Comparison of ENCODE assay signal across 1 cellular context in the genomic region with DNA sequence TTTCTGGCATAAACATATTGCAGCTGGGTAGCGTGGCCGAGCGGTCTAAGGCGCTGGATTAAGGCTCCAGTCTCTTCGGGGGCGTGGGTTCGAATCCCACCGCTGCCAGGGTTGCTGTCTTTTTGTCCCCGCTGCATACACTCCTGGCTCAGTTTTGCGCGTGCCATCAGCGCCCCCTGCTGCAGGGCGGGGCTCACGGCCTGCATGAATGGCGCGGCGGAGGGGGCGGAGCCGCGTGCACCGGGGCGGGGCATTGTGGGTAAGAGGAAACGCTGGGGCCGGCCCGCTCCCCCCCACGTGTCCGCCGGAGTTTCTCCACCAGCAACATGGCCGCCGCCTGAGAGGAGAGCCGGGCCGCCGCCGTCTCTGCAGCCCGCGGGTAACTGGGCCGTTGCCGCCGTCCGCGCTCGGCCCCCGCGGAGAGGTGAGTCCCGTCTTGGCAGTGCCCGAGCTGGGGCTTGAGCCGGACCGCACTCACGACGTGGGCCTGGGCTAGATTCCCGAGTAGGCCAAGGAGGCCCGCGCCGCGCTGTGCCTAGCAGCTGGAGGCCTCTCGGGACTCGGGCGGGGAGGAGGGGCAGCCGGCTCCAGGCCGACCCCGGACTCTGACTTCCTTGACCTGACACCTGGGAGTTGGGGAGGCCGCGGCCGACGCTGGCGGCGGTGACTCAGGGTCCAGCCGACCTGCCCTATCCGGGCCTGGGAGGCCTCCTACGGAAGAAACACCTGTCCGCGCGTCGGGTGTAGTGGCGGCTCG.
TF ChIP-seq lines count a peak whose summit lies in the region.

A gene with protein sequence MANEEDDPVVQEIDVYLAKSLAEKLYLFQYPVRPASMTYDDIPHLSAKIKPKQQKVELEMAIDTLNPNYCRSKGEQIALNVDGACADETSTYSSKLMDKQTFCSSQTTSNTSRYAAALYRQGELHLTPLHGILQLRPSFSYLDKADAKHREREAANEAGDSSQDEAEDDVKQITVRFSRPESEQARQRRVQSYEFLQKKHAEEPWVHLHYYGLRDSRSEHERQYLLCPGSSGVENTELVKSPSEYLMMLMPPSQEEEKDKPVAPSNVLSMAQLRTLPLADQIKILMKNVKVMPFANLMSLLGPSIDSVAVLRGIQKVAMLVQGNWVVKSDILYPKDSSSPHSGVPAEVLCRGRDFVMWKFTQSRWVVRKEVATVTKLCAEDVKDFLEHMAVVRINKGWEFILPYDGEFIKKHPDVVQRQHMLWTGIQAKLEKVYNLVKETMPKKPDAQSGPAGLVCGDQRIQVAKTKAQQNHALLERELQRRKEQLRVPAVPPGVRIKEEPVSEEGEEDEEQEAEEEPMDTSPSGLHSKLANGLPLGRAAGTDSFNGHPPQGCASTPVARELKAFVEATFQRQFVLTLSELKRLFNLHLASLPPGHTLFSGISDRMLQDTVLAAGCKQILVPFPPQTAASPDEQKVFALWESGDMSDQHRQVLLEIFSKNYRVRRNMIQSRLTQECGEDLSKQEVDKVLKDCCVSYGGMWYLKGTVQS (plus strand): TSS at position 296 of the 757 bp plus-strand sequence. CDS start 5,560 bp downstream, outside the sequence.

TF ChIP-seq in K562, 482 proteins besides CTCF, POLR2A, EP300 and RAD21 (continued from another document and continues in another):
- TF ChIP-seq, protein P1, sequence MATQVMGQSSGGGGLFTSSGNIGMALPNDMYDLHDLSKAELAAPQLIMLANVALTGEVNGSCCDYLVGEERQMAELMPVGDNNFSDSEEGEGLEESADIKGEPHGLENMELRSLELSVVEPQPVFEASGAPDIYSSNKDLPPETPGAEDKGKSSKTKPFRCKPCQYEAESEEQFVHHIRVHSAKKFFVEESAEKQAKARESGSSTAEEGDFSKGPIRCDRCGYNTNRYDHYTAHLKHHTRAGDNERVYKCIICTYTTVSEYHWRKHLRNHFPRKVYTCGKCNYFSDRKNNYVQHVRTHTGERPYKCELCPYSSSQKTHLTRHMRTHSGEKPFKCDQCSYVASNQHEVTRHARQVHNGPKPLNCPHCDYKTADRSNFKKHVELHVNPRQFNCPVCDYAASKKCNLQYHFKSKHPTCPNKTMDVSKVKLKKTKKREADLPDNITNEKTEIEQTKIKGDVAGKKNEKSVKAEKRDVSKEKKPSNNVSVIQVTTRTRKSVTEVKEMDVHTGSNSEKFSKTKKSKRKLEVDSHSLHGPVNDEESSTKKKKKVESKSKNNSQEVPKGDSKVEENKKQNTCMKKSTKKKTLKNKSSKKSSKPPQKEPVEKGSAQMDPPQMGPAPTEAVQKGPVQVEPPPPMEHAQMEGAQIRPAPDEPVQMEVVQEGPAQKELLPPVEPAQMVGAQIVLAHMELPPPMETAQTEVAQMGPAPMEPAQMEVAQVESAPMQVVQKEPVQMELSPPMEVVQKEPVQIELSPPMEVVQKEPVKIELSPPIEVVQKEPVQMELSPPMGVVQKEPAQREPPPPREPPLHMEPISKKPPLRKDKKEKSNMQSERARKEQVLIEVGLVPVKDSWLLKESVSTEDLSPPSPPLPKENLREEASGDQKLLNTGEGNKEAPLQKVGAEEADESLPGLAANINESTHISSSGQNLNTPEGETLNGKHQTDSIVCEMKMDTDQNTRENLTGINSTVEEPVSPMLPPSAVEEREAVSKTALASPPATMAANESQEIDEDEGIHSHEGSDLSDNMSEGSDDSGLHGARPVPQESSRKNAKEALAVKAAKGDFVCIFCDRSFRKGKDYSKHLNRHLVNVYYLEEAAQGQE (CRISPR knock-in tag; IDR thresholded peaks at IDR 0.05; ENCODE audit: low read depth): peak; percentile 56; the same call in 1 of the 2 replicates
- TF ChIP-seq HNRNPLL (IDR thresholded peaks at IDR 0.05; ENCODE audit: low read depth, low read length, poor library complexity, severe bottlenecking) (no peak), MYC (IDR thresholded peaks at IDR 0.05; ENCODE audit: low read depth, low read length) (peak; percentile 98), MYC (CRISPR knock-in tag; IDR thresholded peaks at IDR 0.05; ENCODE audit: borderline replicate concordance, low read depth) (peak; percentile 93; the same call in 1 of the 2 replicates), ZNF263 (CRISPR knock-in tag; IDR thresholded peaks at IDR 0.05; ENCODE audit: borderline replicate concordance) (no peak), TFAM (CRISPR knock-in tag; conservative IDR thresholded peaks at IDR 0.05) (no peak), ZKSCAN8 (CRISPR knock-in tag; IDR thresholded peaks at IDR 0.05) (peak; percentile 41; the same call in 1 of the 2 replicates), SPI1 (IDR thresholded peaks at IDR 0.05; ENCODE audit: borderline replicate concordance, low read depth, low read length) (no peak), RBM15 (IDR thresholded peaks at IDR 0.05; ENCODE audit: insufficient read depth, low read length) (peak; percentile 71; the same call in 1 of the 2 replicates), NFRKB (IDR thresholded peaks at IDR 0.05; ENCODE audit: low read depth) (0 out of 2 replicates have a peak, but pooled peaks have one; percentile 83), POLR2G (IDR thresholded peaks at IDR 0.05; ENCODE audit: low read depth, low read length) (peak; percentile 94), SP1 (CRISPR knock-in tag; IDR thresholded peaks at IDR 0.05) (peak; percentile 99), ETV5 (CRISPR knock-in tag; IDR thresholded peaks at IDR 0.05; ENCODE audit: low read depth) (peak; percentile 40; the same call in 1 of the 2 replicates), ZNF274 (IDR thresholded peaks at IDR 0.05; ENCODE audit: borderline replicate concordance, low read depth, low read length) (peak; percentile 78), ZNF431 (CRISPR knock-in tag; IDR thresholded peaks at IDR 0.05) (peak; percentile 72), ZNF133 (CRISPR knock-in tag; IDR thresholded peaks at IDR 0.05) (no peak), ZKSCAN3 (CRISPR knock-in tag; IDR thresholded peaks at IDR 0.05) (no peak), PHF21A (IDR thresholded peaks at IDR 0.05; ENCODE audit: borderline replicate concordance, low read depth) (no peak; the same call in 1 of the 2 replicates), ZNF668 (CRISPR knock-in tag; IDR thresholded peaks at IDR 0.05) (no peak), BRD9 (IDR thresholded peaks at IDR 0.05; ENCODE audit: low read depth, partially characterized antibody) (peak; percentile 97), MAFG (tag; conservative IDR thresholded peaks at IDR 0.05) (no peak), SAP30 (IDR thresholded peaks at IDR 0.05; ENCODE audit: borderline replicate concordance, insufficient read depth, low read depth, low read length, poor library complexity, severe bottlenecking) (peak; percentile 86), SMC3 (conservative IDR thresholded peaks at IDR 0.05; ENCODE audit: insufficient read depth, low read depth, low read length) (peak; percentile 92)
- TF ChIP-seq, protein P2, sequence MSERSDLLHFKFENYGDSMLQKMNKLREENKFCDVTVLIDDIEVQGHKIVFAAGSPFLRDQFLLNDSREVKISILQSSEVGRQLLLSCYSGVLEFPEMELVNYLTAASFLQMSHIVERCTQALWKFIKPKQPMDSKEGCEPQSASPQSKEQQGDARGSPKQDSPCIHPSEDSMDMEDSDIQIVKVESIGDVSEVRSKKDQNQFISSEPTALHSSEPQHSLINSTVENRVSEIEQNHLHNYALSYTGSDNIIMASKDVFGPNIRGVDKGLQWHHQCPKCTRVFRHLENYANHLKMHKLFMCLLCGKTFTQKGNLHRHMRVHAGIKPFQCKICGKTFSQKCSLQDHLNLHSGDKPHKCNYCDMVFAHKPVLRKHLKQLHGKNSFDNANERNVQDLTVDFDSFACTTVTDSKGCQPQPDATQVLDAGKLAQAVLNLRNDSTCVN (CRISPR knock-in tag; IDR thresholded peaks at IDR 0.05): no peak
- TF ChIP-seq, protein P3, sequence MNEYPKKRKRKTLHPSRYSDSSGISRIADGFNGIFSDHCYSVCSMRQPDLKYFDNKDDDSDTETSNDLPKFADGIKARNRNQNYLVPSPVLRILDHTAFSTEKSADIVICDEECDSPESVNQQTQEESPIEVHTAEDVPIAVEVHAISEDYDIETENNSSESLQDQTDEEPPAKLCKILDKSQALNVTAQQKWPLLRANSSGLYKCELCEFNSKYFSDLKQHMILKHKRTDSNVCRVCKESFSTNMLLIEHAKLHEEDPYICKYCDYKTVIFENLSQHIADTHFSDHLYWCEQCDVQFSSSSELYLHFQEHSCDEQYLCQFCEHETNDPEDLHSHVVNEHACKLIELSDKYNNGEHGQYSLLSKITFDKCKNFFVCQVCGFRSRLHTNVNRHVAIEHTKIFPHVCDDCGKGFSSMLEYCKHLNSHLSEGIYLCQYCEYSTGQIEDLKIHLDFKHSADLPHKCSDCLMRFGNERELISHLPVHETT (CRISPR knock-in tag; conservative IDR thresholded peaks at IDR 0.05 in 1 of 2, IDR thresholded peaks at IDR 0.05 in 1 of 2): peak; percentile 11 to 39; a peak in 1 of 4 replicates
- TF ChIP-seq, protein P4, sequence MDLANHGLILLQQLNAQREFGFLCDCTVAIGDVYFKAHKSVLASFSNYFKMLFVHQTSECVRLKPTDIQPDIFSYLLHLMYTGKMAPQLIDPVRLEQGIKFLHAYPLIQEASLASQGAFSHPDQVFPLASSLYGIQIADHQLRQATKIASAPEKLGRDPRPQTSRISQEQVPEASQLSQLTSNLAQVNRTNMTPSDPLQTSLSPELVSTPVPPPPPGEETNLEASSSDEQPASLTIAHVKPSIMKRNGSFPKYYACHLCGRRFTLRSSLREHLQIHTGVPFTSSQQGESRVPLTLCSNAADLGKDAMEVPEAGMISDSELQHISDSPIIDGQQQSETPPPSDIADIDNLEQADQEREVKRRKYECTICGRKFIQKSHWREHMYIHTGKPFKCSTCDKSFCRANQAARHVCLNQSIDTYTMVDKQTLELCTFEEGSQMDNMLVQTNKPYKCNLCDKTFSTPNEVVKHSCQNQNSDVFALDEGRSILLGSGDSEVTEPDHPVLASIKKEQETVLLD (IDR thresholded peaks at IDR 0.05): no peak; the same call in 1 of the 2 replicates
- TF ChIP-seq, protein P5, sequence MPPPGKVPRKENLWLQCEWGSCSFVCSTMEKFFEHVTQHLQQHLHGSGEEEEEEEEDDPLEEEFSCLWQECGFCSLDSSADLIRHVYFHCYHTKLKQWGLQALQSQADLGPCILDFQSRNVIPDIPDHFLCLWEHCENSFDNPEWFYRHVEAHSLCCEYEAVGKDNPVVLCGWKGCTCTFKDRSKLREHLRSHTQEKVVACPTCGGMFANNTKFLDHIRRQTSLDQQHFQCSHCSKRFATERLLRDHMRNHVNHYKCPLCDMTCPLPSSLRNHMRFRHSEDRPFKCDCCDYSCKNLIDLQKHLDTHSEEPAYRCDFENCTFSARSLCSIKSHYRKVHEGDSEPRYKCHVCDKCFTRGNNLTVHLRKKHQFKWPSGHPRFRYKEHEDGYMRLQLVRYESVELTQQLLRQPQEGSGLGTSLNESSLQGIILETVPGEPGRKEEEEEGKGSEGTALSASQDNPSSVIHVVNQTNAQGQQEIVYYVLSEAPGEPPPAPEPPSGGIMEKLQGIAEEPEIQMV (tag; conservative IDR thresholded peaks at IDR 0.05; ENCODE audit: low read depth): no peak; the same call in 1 of the 2 replicates
- TF ChIP-seq, protein P6, sequence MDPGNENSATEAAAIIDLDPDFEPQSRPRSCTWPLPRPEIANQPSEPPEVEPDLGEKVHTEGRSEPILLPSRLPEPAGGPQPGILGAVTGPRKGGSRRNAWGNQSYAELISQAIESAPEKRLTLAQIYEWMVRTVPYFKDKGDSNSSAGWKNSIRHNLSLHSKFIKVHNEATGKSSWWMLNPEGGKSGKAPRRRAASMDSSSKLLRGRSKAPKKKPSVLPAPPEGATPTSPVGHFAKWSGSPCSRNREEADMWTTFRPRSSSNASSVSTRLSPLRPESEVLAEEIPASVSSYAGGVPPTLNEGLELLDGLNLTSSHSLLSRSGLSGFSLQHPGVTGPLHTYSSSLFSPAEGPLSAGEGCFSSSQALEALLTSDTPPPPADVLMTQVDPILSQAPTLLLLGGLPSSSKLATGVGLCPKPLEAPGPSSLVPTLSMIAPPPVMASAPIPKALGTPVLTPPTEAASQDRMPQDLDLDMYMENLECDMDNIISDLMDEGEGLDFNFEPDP (CRISPR knock-in tag; IDR thresholded peaks at IDR 0.05): no peak
- TF ChIP-seq, protein P7, sequence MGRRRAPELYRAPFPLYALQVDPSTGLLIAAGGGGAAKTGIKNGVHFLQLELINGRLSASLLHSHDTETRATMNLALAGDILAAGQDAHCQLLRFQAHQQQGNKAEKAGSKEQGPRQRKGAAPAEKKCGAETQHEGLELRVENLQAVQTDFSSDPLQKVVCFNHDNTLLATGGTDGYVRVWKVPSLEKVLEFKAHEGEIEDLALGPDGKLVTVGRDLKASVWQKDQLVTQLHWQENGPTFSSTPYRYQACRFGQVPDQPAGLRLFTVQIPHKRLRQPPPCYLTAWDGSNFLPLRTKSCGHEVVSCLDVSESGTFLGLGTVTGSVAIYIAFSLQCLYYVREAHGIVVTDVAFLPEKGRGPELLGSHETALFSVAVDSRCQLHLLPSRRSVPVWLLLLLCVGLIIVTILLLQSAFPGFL (CRISPR knock-in tag; IDR thresholded peaks at IDR 0.05): no peak
- TF ChIP-seq, protein P8, sequence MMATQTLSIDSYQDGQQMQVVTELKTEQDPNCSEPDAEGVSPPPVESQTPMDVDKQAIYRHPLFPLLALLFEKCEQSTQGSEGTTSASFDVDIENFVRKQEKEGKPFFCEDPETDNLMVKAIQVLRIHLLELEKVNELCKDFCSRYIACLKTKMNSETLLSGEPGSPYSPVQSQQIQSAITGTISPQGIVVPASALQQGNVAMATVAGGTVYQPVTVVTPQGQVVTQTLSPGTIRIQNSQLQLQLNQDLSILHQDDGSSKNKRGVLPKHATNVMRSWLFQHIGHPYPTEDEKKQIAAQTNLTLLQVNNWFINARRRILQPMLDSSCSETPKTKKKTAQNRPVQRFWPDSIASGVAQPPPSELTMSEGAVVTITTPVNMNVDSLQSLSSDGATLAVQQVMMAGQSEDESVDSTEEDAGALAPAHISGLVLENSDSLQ (IDR thresholded peaks at IDR 0.05): no peak
- TF ChIP-seq, protein P9, sequence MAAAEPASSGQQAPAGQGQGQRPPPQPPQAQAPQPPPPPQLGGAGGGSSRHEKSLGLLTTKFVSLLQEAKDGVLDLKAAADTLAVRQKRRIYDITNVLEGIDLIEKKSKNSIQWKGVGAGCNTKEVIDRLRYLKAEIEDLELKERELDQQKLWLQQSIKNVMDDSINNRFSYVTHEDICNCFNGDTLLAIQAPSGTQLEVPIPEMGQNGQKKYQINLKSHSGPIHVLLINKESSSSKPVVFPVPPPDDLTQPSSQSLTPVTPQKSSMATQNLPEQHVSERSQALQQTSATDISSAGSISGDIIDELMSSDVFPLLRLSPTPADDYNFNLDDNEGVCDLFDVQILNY (CRISPR knock-in tag; IDR thresholded peaks at IDR 0.05): no peak
- TF ChIP-seq, protein P10, sequence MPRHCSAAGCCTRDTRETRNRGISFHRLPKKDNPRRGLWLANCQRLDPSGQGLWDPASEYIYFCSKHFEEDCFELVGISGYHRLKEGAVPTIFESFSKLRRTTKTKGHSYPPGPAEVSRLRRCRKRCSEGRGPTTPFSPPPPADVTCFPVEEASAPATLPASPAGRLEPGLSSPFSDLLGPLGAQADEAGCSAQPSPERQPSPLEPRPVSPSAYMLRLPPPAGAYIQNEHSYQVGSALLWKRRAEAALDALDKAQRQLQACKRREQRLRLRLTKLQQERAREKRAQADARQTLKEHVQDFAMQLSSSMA (CRISPR knock-in tag; IDR thresholded peaks at IDR 0.05): no peak
- TF ChIP-seq, protein P11, sequence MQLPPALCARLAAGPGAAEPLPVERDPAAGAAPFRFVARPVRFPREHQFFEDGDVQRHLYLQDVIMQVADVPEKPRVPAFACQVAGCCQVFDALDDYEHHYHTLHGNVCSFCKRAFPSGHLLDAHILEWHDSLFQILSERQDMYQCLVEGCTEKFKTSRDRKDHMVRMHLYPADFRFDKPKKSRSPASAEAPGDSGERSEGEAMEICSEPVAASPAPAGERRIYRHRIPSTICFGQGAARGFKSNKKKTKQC (CRISPR knock-in tag; IDR thresholded peaks at IDR 0.05): peak; percentile 65
- TF ChIP-seq, protein P12, sequence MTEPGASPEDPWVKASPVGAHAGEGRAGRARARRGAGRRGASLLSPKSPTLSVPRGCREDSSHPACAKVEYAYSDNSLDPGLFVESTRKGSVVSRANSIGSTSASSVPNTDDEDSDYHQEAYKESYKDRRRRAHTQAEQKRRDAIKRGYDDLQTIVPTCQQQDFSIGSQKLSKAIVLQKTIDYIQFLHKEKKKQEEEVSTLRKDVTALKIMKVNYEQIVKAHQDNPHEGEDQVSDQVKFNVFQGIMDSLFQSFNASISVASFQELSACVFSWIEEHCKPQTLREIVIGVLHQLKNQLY (CRISPR knock-in tag; conservative IDR thresholded peaks at IDR 0.05): no peak
